In the genomic region with DNA sequence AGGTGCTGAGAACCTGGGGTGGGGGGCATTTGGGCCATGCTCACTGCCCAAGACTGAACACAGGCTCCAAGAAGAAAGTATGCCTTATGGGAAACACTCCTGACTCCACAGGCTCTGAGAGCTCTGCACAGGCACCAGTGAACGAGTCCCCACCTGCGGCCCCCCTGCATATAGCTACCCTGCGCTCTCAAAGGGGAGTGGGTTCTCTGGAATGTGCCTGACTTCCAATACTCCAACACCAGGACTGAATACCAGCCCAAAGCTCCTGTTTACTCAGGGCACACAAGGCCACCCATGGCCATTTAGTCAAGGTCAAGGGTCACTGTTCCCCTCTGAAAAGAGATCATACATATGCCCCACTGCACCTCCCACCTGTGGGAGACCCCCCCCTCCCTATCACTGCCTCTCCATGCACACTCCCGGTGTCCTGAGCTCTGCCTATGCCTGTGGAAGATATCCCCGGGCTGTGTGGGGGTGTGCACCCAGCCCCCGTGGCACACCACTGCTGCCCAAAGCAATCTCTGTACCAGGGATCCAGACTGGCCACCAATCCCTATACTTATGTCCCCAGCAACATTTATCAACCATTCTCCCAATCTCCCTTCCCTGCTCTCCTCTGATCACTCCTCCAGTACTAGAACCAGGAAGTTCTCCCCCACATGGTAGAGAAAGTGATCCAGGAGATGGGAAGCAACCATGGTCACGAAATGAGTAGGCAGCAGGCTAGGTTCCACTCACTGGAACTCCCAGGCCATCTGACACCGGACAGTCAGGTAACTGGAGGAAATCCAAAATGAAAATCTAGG, we compare ENCODE assay signal across 1 cellular context.
TF ChIP-seq lines count a peak whose summit lies in the region.

No MANE protein-coding gene starts in this region.

TF ChIP-seq in H1, 55 proteins besides CTCF, POLR2A, EP300 and RAD21:
- TF ChIP-seq, protein P1, sequence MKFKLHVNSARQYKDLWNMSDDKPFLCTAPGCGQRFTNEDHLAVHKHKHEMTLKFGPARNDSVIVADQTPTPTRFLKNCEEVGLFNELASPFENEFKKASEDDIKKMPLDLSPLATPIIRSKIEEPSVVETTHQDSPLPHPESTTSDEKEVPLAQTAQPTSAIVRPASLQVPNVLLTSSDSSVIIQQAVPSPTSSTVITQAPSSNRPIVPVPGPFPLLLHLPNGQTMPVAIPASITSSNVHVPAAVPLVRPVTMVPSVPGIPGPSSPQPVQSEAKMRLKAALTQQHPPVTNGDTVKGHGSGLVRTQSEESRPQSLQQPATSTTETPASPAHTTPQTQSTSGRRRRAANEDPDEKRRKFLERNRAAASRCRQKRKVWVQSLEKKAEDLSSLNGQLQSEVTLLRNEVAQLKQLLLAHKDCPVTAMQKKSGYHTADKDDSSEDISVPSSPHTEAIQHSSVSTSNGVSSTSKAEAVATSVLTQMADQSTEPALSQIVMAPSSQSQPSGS (IDR thresholded peaks at IDR 0.05; ENCODE audit: low read length), result no peak
- TF ChIP-seq YY1 (IDR thresholded peaks at IDR 0.05; ENCODE audit: low read depth, low read length), result no peak
- TF ChIP-seq HDAC6 (IDR thresholded peaks at IDR 0.05; ENCODE audit: low read depth, low read length), result no peak
- no peak for TF ChIP-seq EGR1 (IDR thresholded peaks at IDR 0.05; ENCODE audit: borderline replicate concordance, low read depth, low read length)
- no peak for TF ChIP-seq TCF12 (IDR thresholded peaks at IDR 0.05; ENCODE audit: low read depth, low read length)
- TF ChIP-seq SIX5 (IDR thresholded peaks at IDR 0.05; ENCODE audit: low read depth, low read length), result no peak
- TF ChIP-seq CBX5 (IDR thresholded peaks at IDR 0.05; ENCODE audit: low read depth, low read length), result no peak
- TF ChIP-seq JUN (IDR thresholded peaks at IDR 0.05; ENCODE audit: low read depth, low read length), result no peak
- TF ChIP-seq TEAD4 (IDR thresholded peaks at IDR 0.05; ENCODE audit: low read depth, low read length), result no peak
- TF ChIP-seq EZH2 (IDR thresholded peaks at IDR 0.05; ENCODE audit: low read depth, low read length, severe bottlenecking), result no peak
- no peak for TF ChIP-seq JUND (IDR thresholded peaks at IDR 0.05; ENCODE audit: low read length)
- TF ChIP-seq CTBP2 (IDR thresholded peaks at IDR 0.05; ENCODE audit: borderline replicate concordance, insufficient read depth, insufficient read length, low read length), result no peak
- TF ChIP-seq HDAC2 (IDR thresholded peaks at IDR 0.05; ENCODE audit: borderline replicate concordance in 1 of 2, low read depth in 2 of 2, low read length in 2 of 2), result no peak
- no peak for TF ChIP-seq KDM4A (IDR thresholded peaks at IDR 0.05; ENCODE audit: low read depth, low read length, severe bottlenecking)
- no peak for TF ChIP-seq CBX8 (IDR thresholded peaks at IDR 0.05; ENCODE audit: borderline replicate concordance, low read depth, low read length)
- TF ChIP-seq, protein P2, sequence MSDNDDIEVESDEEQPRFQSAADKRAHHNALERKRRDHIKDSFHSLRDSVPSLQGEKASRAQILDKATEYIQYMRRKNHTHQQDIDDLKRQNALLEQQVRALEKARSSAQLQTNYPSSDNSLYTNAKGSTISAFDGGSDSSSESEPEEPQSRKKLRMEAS (IDR thresholded peaks at IDR 0.05), result no peak
- TF ChIP-seq BCL11A (IDR thresholded peaks at IDR 0.05; ENCODE audit: low read depth in 2 of 2, low read length in 2 of 2), result no peak
- TF ChIP-seq TBP (IDR thresholded peaks at IDR 0.05; ENCODE audit: low read depth, low read length), result no peak
- TF ChIP-seq SP2 (IDR thresholded peaks at IDR 0.05; ENCODE audit: low read length), result no peak
- TF ChIP-seq RXRA (IDR thresholded peaks at IDR 0.05; ENCODE audit: insufficient read depth, low read depth, low read length), result no peak
